Comparison of ENCODE assay signal across 7 cellular contexts in the genomic region with DNA sequence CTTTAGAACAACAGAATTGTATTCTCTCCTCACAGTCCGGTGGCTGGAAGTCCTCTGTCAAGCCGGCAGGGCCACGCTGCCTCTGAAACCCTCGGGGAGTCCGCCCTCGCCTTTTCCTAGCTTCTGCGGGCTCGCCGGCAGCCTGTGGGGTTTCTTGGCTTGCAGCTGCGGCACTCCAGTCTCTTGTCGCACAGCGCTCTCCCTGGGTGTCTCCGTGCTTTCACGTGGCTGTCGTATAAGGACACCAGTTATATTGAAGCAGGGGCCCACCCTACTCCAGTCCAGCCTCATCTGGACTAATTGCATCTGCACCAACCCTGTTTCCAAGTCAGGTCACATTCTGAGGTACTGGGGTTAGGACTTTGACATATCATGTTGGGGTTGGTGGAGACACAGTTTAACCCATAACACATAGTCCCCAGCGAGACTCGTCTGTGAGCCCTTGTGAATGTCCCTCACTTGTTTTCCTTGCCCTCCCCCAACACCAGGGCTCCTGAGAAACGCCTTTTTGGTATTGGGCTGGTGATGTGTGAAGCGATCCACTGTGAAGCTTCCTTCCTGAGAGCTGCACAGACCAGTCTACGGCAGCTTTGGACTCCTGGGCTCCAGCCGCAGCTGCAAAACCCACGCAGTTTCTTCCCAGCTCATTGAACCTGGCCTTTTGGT. TPM values are rescaled to one million over a fixed set of nuclear protein-coding genes. Genes with fewer than 3 reads are reported as not detected.
DNase-seq lines count a peak whose midpoint lies in the region; ATAC-seq and TF ChIP-seq lines count a peak whose summit lies in the region.

No MANE protein-coding gene starts in this region.

- H3K4me1 ChIP-seq in Peyer's patch: peaks cover 0 to 24% (median 17%) of the 10 kb centered on the region in 4 donors
- H3K4me1 ChIP-seq in trophoblast cell (ENCODE audit: control insufficient read depth in 1 of 2, insufficient read depth in 2 of 2, low read length in 2 of 2): peaks cover 14 to 22% of the 10 kb centered on the region in 2 experiments

- no peaks in the 10 kb centered on the region for H3K27me3 Mint-ChIP-seq in effector memory CD8-positive, alpha-beta T cell

- peaks cover 2% of the 10 kb centered on the region for H3K79me2 ChIP-seq in trophoblast cell (ENCODE audit: control insufficient read depth, insufficient read depth, low read length, poor library complexity)

- no peak overlapping the region for H4K8ac ChIP-seq in trophoblast cell (ENCODE audit: low read depth, low read length)

- H3K27ac Mint-ChIP-seq in effector memory CD8-positive, alpha-beta T cell: peak overlapping the region; percentile 87 to 93

- no peak overlapping the region for H2BK5ac ChIP-seq in trophoblast cell (ENCODE audit: low read depth, low read length, poor library complexity)

- DNase-seq in Peyer's patch (peak in 2 of 3 donors; percentile 52 to 62), trophoblast cell (no peak), GM03348 (ENCODE audit: low spot score) (no peak), SW 1271 (lab: John Stamatoyannopoulos, UW) (no peak)
- DNase-seq in effector memory CD8-positive, alpha-beta T cell: no peak

- H2BK12ac ChIP-seq in trophoblast cell (ENCODE audit: low read length): no peak overlapping the region

- no peaks in the 10 kb centered on the region for H3K9me3 ChIP-seq in Peyer's patch
- H3K9me3 ChIP-seq in trophoblast cell (ENCODE audit: insufficient read depth, low read depth, low read length): no peaks in the 10 kb centered on the region

- no CpG with 5 or more reads among the region's 22 CpGs for WGBS in trophoblast cell (ENCODE audit: extremely low coverage, insufficient coverage, insufficient read length)

- H3K27ac ChIP-seq in Peyer's patch (peak overlapping the region; percentile 61 to 86 (median 78)), trophoblast cell (ENCODE audit: low read depth, low read length) (no peak overlapping the region)

- H3K36me3 ChIP-seq in Peyer's patch: no peaks in the 10 kb centered on the region
- H3K36me3 ChIP-seq in trophoblast cell (ENCODE audit: control insufficient read depth in 1 of 2, insufficient read depth in 2 of 2, low read length in 2 of 2): no peaks in the 10 kb centered on the region

- H3K9me3 Mint-ChIP-seq in effector memory CD8-positive, alpha-beta T cell: no peaks in the 10 kb centered on the region

- H3K4me1 Mint-ChIP-seq in effector memory CD8-positive, alpha-beta T cell (ENCODE audit: low read depth in 2 of 2): peaks cover 46 to 63% of the 10 kb centered on the region in 2 donors

- no peak overlapping the region for H3K18ac ChIP-seq in trophoblast cell (ENCODE audit: low read length)

- no peak for TF ChIP-seq POLR2A in Peyer's patch (IDR thresholded peaks at IDR 0.05)

- peak overlapping the region; percentile 65 to 78 for H3K4me3 Mint-ChIP-seq in effector memory CD8-positive, alpha-beta T cell

- H2AK5ac ChIP-seq in trophoblast cell (ENCODE audit: low read length): peak overlapping the region; percentile 10

- peaks cover 29% of the 10 kb centered on the region for H3K36me3 Mint-ChIP-seq in effector memory CD8-positive, alpha-beta T cell (ENCODE audit: insufficient read depth)

- no peak for TF ChIP-seq CTCF in Peyer's patch (IDR thresholded peaks at IDR 0.05)

- peaks cover 8% of the 10 kb centered on the region for H3K79me1 ChIP-seq in trophoblast cell (ENCODE audit: low read length)

- H2BK120ac ChIP-seq in trophoblast cell (ENCODE audit: insufficient read depth, low read length, poor library complexity): no peak overlapping the region

- no peak overlapping the region for H3K4me2 ChIP-seq in trophoblast cell (ENCODE audit: low read length)

- ATAC-seq in GM18873 (IDR thresholded peaks at IDR 0.05; ENCODE audit: low FRiP score, unreplicated experiment) (peak; percentile 20), HG02759 (IDR thresholded peaks at IDR 0.05; ENCODE audit: unreplicated experiment) (peak; percentile 32)
- ATAC-seq in effector memory CD8-positive, alpha-beta T cell (replicated peaks): peak; percentile 7

- no peak overlapping the region for H3K23ac ChIP-seq in trophoblast cell (ENCODE audit: low read length)

- no peak overlapping the region for H3K14ac ChIP-seq in trophoblast cell (ENCODE audit: low read length)

- H4K91ac ChIP-seq in trophoblast cell (ENCODE audit: low read depth, low read length): no peak overlapping the region

- H3K27me3 ChIP-seq in Peyer's patch (no peaks in the 10 kb centered on the region), trophoblast cell (ENCODE audit: insufficient read depth, low read length) (no peaks in the 10 kb centered on the region)

- no peak overlapping the region for H2AFZ ChIP-seq in trophoblast cell (ENCODE audit: insufficient read depth, low read length, poor library complexity)

- no peak overlapping the region for H3K4ac ChIP-seq in trophoblast cell (ENCODE audit: low read depth, low read length)

- peak overlapping the region; percentile 9 to 41 (median 30) for H3K4me3 ChIP-seq in Peyer's patch
- H3K4me3 ChIP-seq in trophoblast cell (ENCODE audit: low read depth, low read length): no peak overlapping the region

- H4K12ac ChIP-seq in trophoblast cell (ENCODE audit: low read depth, low read length): no peak overlapping the region

- H3K9ac ChIP-seq in trophoblast cell (ENCODE audit: low read length): no peak overlapping the region

RNA-seq across cellular contexts. Expression of a gene that starts 22.7 kb away (rescaled TPM):
- total RNA-seq in Peyer's patch: 10 to 100 TPM in 1 of 4 donors, 1 to 10 TPM in 3; 5.2 to 54.5 (median 7.0) TPM
- 8.3 and 8.9 TPM in 2 replicates for polyA plus RNA-seq in trophoblast cell (2013)

Comparison
In these comparisons a context has a peak if more than half of its experiments do, and no peak if none do; other contexts are left out.
1. DNase-seq: peak in Peyer's patch (2 of 3); none in effector memory CD8-positive, alpha-beta T cell (0 of 3), trophoblast cell (0 of 2), GM03348 (single experiment) and SW 1271 (0 of 2).
2. Peak in every context shown above with its lines, with median percentiles within 50 percentile points of each other: ATAC-seq.